15 cellular contexts compared by ENCODE assay signal in genomic region chr15:80494311-80494710, GRCh38.
DNase-seq lines count a peak whose midpoint lies in the region; ATAC-seq and TF ChIP-seq lines count a peak whose summit lies in the region.
"Had no signal": no experiment of that assay in that cellular context is flagged by ENCODE, and none has a peak within 500 bp of the region (broad histone marks: within the 10 kb centered on the region; RNA-seq: fewer than 3 reads in every experiment).

No MANE protein-coding gene starts in this region.

- H4K20me1 ChIP-seq in GM23248 (ENCODE audit: insufficient read depth) (no peaks in the 10 kb centered on the region), smooth muscle cell (ENCODE audit: low read depth) (no peaks in the 10 kb centered on the region)

- H3K27ac ChIP-seq in GM23248, result peak overlapping the region; percentile 56
- H3K27ac ChIP-seq in smooth muscle cell (ENCODE audit: low read depth), result peak overlapping the region; percentile 21
- H3K27ac ChIP-seq: Peyer's patch had no signal

- ATAC-seq in GM19023 (IDR thresholded peaks at IDR 0.05; ENCODE audit: unreplicated experiment), result no peak
- ATAC-seq: left lobe of liver had no signal

- H3K4me1 ChIP-seq in GM23248 (ENCODE audit: insufficient read depth) (peaks cover 56% of the 10 kb centered on the region), smooth muscle cell (ENCODE audit: low read depth) (peaks cover 16% of the 10 kb centered on the region)
- H3K4me1 ChIP-seq: Peyer's patch had no signal

- H3K9me3 ChIP-seq in GM23248 (ENCODE audit: low read depth), result no peaks in the 10 kb centered on the region
- no peaks in the 10 kb centered on the region for H3K9me3 ChIP-seq in smooth muscle cell (replicated peaks; ENCODE audit: low read depth)
- H3K9me3 ChIP-seq: Peyer's patch had no signal

- H3K27me3 ChIP-seq in GM23248 (replicated peaks; ENCODE audit: insufficient read depth), result no peaks in the 10 kb centered on the region
- no peaks in the 10 kb centered on the region for H3K27me3 ChIP-seq in smooth muscle cell (ENCODE audit: low read depth)
- H3K27me3 ChIP-seq: Peyer's patch had no signal

- H2AFZ ChIP-seq in GM23248 (0 out of 2 replicates have a peak overlapping the region, but pooled peaks have one; percentile 2), smooth muscle cell (ENCODE audit: low read depth) (no peak overlapping the region)

- H3K4me2 ChIP-seq in GM23248 (ENCODE audit: unreplicated experiment) (peak overlapping the region; percentile 7), smooth muscle cell (peak overlapping the region; percentile 12)

- TF ChIP-seq CTCF in foreskin fibroblast (IDR thresholded peaks at IDR 0.05; ENCODE audit: low read depth, low read length), result no peak
- no peak for TF ChIP-seq CTCF in smooth muscle cell (IDR thresholded peaks at IDR 0.05; ENCODE audit: borderline replicate concordance, insufficient read depth, poor library complexity, severe bottlenecking)

- 16 to 17% methylated on average over 5 of the region's 5 CpGs for WGBS in GM23248 (ENCODE audit: low coverage in 1 of 2, low lambda C conversion rate in 2 of 2, missing lambda C conversion rate in 2 of 2), 2 experiments
- 40% methylated on average over 5 of the region's 5 CpGs for WGBS in smooth muscle cell (ENCODE audit: low lambda C conversion rate)

- H3K9ac ChIP-seq in GM23248 (no peak overlapping the region), smooth muscle cell (ENCODE audit: low read depth) (no peak overlapping the region)

- DNase-seq in GM23248, result peak; percentile 68
- peak; percentile 52 for DNase-seq in amniotic epithelial cell (ENCODE audit: low read depth)
- DNase-seq in foreskin fibroblast, result peak; percentile 76 to 89
- no peak for DNase-seq in smooth muscle cell (lab: John Stamatoyannopoulos, UW; ENCODE audit: unreplicated experiment)
- DNase-seq in central memory CD4-positive, alpha-beta T cell, result no peak
- DNase-seq in NCI-H524 treated with DMSO at 0.1 percent for 48 hours (lab: John Stamatoyannopoulos, UW), result no peak
- DNase-seq: activated CD8-positive, alpha-beta memory T cell treated with anti-CD3 and anti-CD28 coated beads, Interleukin-2, amount 50 U/mL, for 4 hours; DMS53; MV-4-11; NCI-H345; Peyer's patch; stimulated activated CD4-positive, alpha-beta T cell treated with anti-CD3 and anti-CD28 coated beads, Interleukin-2, amount 100 ng/mL, for 24 hours; stimulated activated naive CD4-positive, alpha-beta T cell treated with Interleukin-2 at 50 U/mL for 16 hours had no signal

- no peaks in the 10 kb centered on the region for H3K36me3 ChIP-seq in GM23248 (ENCODE audit: low read depth)
- no peaks in the 10 kb centered on the region for H3K36me3 ChIP-seq in smooth muscle cell (ENCODE audit: low read depth)
- H3K36me3 ChIP-seq: Peyer's patch had no signal

- H3K79me2 ChIP-seq in GM23248 (ENCODE audit: insufficient read depth) (no peaks in the 10 kb centered on the region), smooth muscle cell (ENCODE audit: low read depth) (no peaks in the 10 kb centered on the region)

- in situ Hi-C loops in GM23248 (cut with MboI), result no loop called here

- H3K4me3 ChIP-seq in GM23248 (no peak overlapping the region), foreskin fibroblast (ENCODE audit: low read depth in 1 of 2, low read length in 2 of 2) (no peak overlapping the region), smooth muscle cell (no peak overlapping the region)
- H3K4me3 ChIP-seq: Peyer's patch had no signal

- peaks cover 38% of the 10 kb centered on the region for H3F3A ChIP-seq in GM23248 (ENCODE audit: insufficient read depth)
- no peaks in the 10 kb centered on the region for H3F3A ChIP-seq in smooth muscle cell (ENCODE audit: low read depth)

- H3K9me2 ChIP-seq in GM23248 (ENCODE audit: insufficient read depth), result no peaks in the 10 kb centered on the region

Comparison
In these comparisons a context has a peak if more than half of its experiments do, and no peak if none do; other contexts are left out.
1. DNase-seq: peak in GM23248 (single experiment), amniotic epithelial cell (single experiment) and foreskin fibroblast (2 of 2); none in smooth muscle cell (single experiment), central memory CD4-positive, alpha-beta T cell (single experiment) and NCI-H524 treated with DMSO at 0.1 percent for 48 hours (single experiment).